ENCODE assay signal across 8 cellular contexts in genomic region chr15:56464893-56465520, GRCh38. TPM values are rescaled to one million over a fixed set of nuclear protein-coding genes. Genes with fewer than 3 reads are reported as not detected.
A peak's percentile ranks its signal among the peaks of the same experiment; 100 is the strongest.
DNase-seq lines count a peak whose midpoint lies in the region; ATAC-seq, FAIRE-seq and TF ChIP-seq lines count a peak whose summit lies in the region.

Gene MNS1, minus strand, starts transcription at chr15:56465137. Its CDS starts 165 bp downstream, at chr15:56464972.

- peak within 1 kb of the TSS; percentile 32 for H3K27ac ChIP-seq in astrocyte (ENCODE audit: low read depth, low read length)
- no peak within 1 kb of the TSS for H3K27ac ChIP-seq in right cardiac atrium (ENCODE audit: low read length)
- H3K27ac ChIP-seq in psoas muscle = no peak within 1 kb of the TSS
- no peak within 1 kb of the TSS for H3K27ac ChIP-seq in aorta (ENCODE audit: low read depth in 1 of 2, low read length in 2 of 2)

- no peaks in the 10 kb centered on the region for H3K27me3 Mint-ChIP-seq in astrocyte (ENCODE audit: low read depth, unreplicated experiment)

- H3K4me1 ChIP-seq in astrocyte (ENCODE audit: insufficient read depth, low read length) = peaks cover 7% of the 10 kb centered on the region
- no peaks in the 10 kb centered on the region for H3K4me1 ChIP-seq in right cardiac atrium (ENCODE audit: control insufficient read depth, insufficient read depth, low read length)
- H3K4me1 ChIP-seq in psoas muscle = peaks cover 3% of the 10 kb centered on the region
- no peaks in the 10 kb centered on the region for H3K4me1 ChIP-seq in aorta (ENCODE audit: control insufficient read depth in 1 of 2, insufficient read depth in 2 of 2, low read length in 2 of 2)

- no peaks in the 10 kb centered on the region for H3K36me3 ChIP-seq in astrocyte (ENCODE audit: insufficient read depth, low read length)
- no peaks in the 10 kb centered on the region for H3K36me3 ChIP-seq in psoas muscle (ENCODE audit: insufficient read depth in 1 of 2, low read depth in 1 of 2)
- H3K36me3 ChIP-seq in aorta (ENCODE audit: control insufficient read depth in 1 of 2, insufficient read depth in 2 of 2, low read length in 1 of 2) = no peaks in the 10 kb centered on the region

- no peaks in the 10 kb centered on the region for H3K9me3 ChIP-seq in astrocyte (ENCODE audit: insufficient read depth, low read depth, low read length)
- H3K9me3 ChIP-seq in right cardiac atrium (ENCODE audit: control insufficient read depth, low read length) = no peaks in the 10 kb centered on the region
- no peaks in the 10 kb centered on the region for H3K9me3 ChIP-seq in psoas muscle
- H3K9me3 ChIP-seq in aorta (ENCODE audit: control insufficient read depth, low read length) = no peaks in the 10 kb centered on the region

- peaks cover 6% of the 10 kb centered on the region for H3K4me1 Mint-ChIP-seq in astrocyte (ENCODE audit: low read depth, unreplicated experiment)

- H3K4me3 ChIP-seq in astrocyte (ENCODE audit: insufficient read depth, low read depth, low read length) (peak within 1 kb of the TSS; percentile 91), right cardiac atrium (ENCODE audit: low read length) (peak within 1 kb of the TSS; percentile 74), psoas muscle (peak within 1 kb of the TSS; percentile 73), aorta (ENCODE audit: low read length in 2 of 2) (peak within 1 kb of the TSS; percentile 5 to 63)

- FAIRE-seq in astrocyte (lab: Jason Lieb, UNC) = peak; percentile 93

- H4K20me1 ChIP-seq in astrocyte (ENCODE audit: insufficient read depth, low read length) = no peaks in the 10 kb centered on the region

- H3K4me3 Mint-ChIP-seq in astrocyte (ENCODE audit: unreplicated experiment) = peak within 1 kb of the TSS; percentile 96

- peak within 1 kb of the TSS; percentile 85 for H2AFZ ChIP-seq in astrocyte (ENCODE audit: low read depth, low read length)

- H3K9ac ChIP-seq in astrocyte (ENCODE audit: low read length) = peak within 1 kb of the TSS; percentile 81

- peak within 1 kb of the TSS; percentile 71 for H3K27ac Mint-ChIP-seq in astrocyte (ENCODE audit: unreplicated experiment)

- in situ Hi-C loops in GM13977 (cut with MboI; ENCODE audit: low pct_unique_long_range_greater_than_20kb, low sequenced_read_pairs, unreplicated experiment) = no loop called here

- no peaks in the 10 kb centered on the region for H3K36me3 Mint-ChIP-seq in astrocyte (ENCODE audit: low read depth, unreplicated experiment)

- peak within 1 kb of the TSS; percentile 95 for H3K4me2 ChIP-seq in astrocyte (ENCODE audit: low read length)

- H3K27me3 ChIP-seq in astrocyte (ENCODE audit: insufficient read depth, low read length) (peaks cover 4% of the 10 kb centered on the region), right cardiac atrium (ENCODE audit: control insufficient read depth, insufficient read depth) (no peaks in the 10 kb centered on the region), psoas muscle (ENCODE audit: insufficient read depth in 3 of 3, low read length in 2 of 3) (peaks cover 0 to 3% (median 0%) of the 10 kb centered on the region in 3 donors), aorta (ENCODE audit: control insufficient read depth in 1 of 2, insufficient read depth in 2 of 2, low read length in 1 of 2) (no peaks in the 10 kb centered on the region)

- H3K79me2 ChIP-seq in astrocyte (ENCODE audit: insufficient read depth, low read length) = no peaks in the 10 kb centered on the region

- WGBS in right cardiac atrium = 3% methylated on average over 38 of the region's 38 CpGs
- 1 to 2% (median 2%) methylated on average over 38 of the region's 38 CpGs for WGBS in psoas muscle, 3 donors
- 1 to 2% methylated on average over 38 of the region's 38 CpGs for WGBS in aorta, 2 donors

- H3K9me3 Mint-ChIP-seq in astrocyte (ENCODE audit: unreplicated experiment) = no peaks in the 10 kb centered on the region

- intact Hi-C loops in right cardiac atrium (cut with DNase I) = no loop called here
- intact Hi-C loops in psoas muscle (cut with DNase I) = no loop called here
- intact Hi-C loops in aorta (cut with DNase I) = no loop called here

- TF ChIP-seq CTCF in GM13977 (IDR thresholded peaks at IDR 0.05; ENCODE audit: extremely low read depth, insufficient read depth, missing control alignments) (no peak), astrocyte (IDR thresholded peaks at IDR 0.05; ENCODE audit: insufficient read depth, low read depth, low read length) (no peak), psoas muscle (IDR thresholded peaks at IDR 0.05) (no peak)

- DNase-seq in GM13977 (ENCODE audit: low spot score) (peak; percentile 92), NCI-H1417 (lab: John Stamatoyannopoulos, UW) (peak; percentile 91 to 99 (median 98)), T follicular helper cell (ENCODE audit: low read depth) (peak; percentile 43), astrocyte (ENCODE audit: low read depth) (peak; percentile 95), right cardiac atrium (peak; percentile 91 to 95 (median 93)), psoas muscle (peak; percentile 87 to 93), aorta (peak; percentile 93)

- ATAC-seq in HG02763 (IDR thresholded peaks at IDR 0.05; ENCODE audit: unreplicated experiment) (peak; percentile 100), right cardiac atrium (peak; percentile 100), psoas muscle (peak; percentile 100), aorta (ENCODE audit: low FRiP score) (peak; percentile 97)

RNA-seq across cellular contexts. Expression of gene MNS1, which starts in this region (rescaled TPM):
- total RNA-seq in astrocyte (0.86 and 1.6 TPM in 2 replicates), right cardiac atrium (1 to 10 TPM; 1.1 to 2.9 (median 2.1) TPM), psoas muscle (1 to 10 TPM in 2 of 4 donors, under 1 TPM in 2; 0.40 to 1.8 (median 1.0) TPM), aorta (1 to 10 TPM; 2.1 to 3.5 TPM)
- polyA plus RNA-seq in right cardiac atrium (2.9 TPM), psoas muscle (1 to 10 TPM in 1 of 3 donors, under 1 TPM in 2; 0.42 to 1.3 (median 0.99) TPM), aorta (1 to 10 TPM; 2.5 to 3.1 TPM)

Comparison
In these comparisons a context has a peak if more than half of its experiments do, and no peak if none do; other contexts are left out.
1. DNase-seq: peak in every context shown above with its lines; median percentile 98 in NCI-H1417; 95 in astrocyte; 93 in right cardiac atrium; 93 in aorta; 92 in GM13977; 90 in psoas muscle; 43 in T follicular helper cell.
2. H3K4me3 ChIP-seq: peak in every context shown above with its lines; median percentile 91 in astrocyte; 74 in right cardiac atrium; 73 in psoas muscle; 34 in aorta.